8 cellular contexts compared by ENCODE assay signal in the genomic region with DNA sequence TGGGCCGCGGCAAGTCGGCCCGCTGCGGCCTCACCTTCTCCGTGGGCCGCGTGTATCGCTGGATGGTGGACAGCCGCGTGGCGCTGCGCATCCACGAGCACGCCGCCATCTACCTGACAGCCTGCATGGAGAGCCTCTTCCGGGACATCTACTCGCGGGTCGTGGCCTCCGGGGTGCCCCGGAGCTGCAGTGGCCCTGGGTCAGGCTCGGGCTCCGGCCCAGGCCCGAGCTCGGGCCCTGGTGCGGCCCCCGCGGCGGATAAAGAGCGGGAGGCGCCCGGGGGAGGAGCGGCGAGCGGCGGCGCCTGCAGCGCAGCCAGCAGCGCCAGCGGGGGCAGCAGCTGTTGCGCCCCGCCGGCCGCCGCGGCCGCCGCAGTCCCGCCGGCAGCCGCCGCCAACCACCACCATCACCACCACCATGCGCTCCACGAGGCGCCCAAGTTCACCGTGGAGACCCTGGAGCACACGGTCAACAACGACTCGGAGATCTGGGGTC.
DNase-seq lines count a peak whose midpoint lies in the region; FAIRE-seq and TF ChIP-seq lines count a peak whose summit lies in the region.

No MANE protein-coding gene starts in this region.

- no peak overlapping the region for H4K5ac ChIP-seq in H1 (ENCODE audit: insufficient read length, low read depth, low read length)

- H3K79me2 ChIP-seq in H1 (ENCODE audit: control insufficient read depth in 1 of 2, insufficient read depth in 2 of 2, low read length in 2 of 2), result no peaks in the 10 kb centered on the region

- no peaks in the 10 kb centered on the region for H3K9me3 Mint-ChIP-seq in osteocyte (ENCODE audit: unreplicated experiment)

- no peak overlapping the region for H4K91ac ChIP-seq in H1 (replicated peaks; ENCODE audit: insufficient read length, low read length)

- POLR2A ChIA-PET in H1 (lab: Charles Lee; ENCODE audit: partially characterized antibody), result interaction anchor here (1.1 to 1.4 kb wide), 5 partner anchors 11 to 83 kb away, joined by 3 to 5 read pairs (median 4); no protein-coding TSS in a partner anchor

- H2BK12ac ChIP-seq in H1 (ENCODE audit: low read depth, low read length), result peak overlapping the region; percentile 41; the same call in 1 of the 2 replicates

- H2AFZ ChIP-seq in H1 (ENCODE audit: low read length), result peak overlapping the region; percentile 89

- peak overlapping the region in 2 of 4 experiments; percentile 20 to 33; a peak in 2 of 7 replicates for H3K9ac ChIP-seq in H1 (replicated peaks in 1 of 4; ENCODE audit: extremely low read depth in 1 of 4, low read depth in 3 of 4, low read length in 3 of 4)

- no peak overlapping the region for H3K14ac ChIP-seq in H1 (ENCODE audit: insufficient read length)

- H3K56ac ChIP-seq in H1 (replicated peaks; ENCODE audit: insufficient read length, low read depth, low read length), result no peak overlapping the region

- H3K79me1 ChIP-seq in H1 (ENCODE audit: low read depth, low read length), result no peaks in the 10 kb centered on the region

- H3K27ac ChIP-seq in Peyer's patch (peak overlapping the region in 2 of 4 donors; percentile 21 to 46), H1 (ENCODE audit: low read depth, low read length) (no peak overlapping the region)

- H2BK15ac ChIP-seq in H1 (ENCODE audit: low read length), result no peak overlapping the region

- H2BK5ac ChIP-seq in H1 (ENCODE audit: low read depth, low read length), result no peak overlapping the region

- TF ChIP-seq POLR2A in Peyer's patch (IDR thresholded peaks at IDR 0.05), result no peak
- TF ChIP-seq POLR2A in H1 (IDR thresholded peaks at IDR 0.05; ENCODE audit: control extremely low read depth in 1 of 2, low read depth in 2 of 2, low read length in 2 of 2), result no peak

- no peak overlapping the region for H3K23ac ChIP-seq in H1 (ENCODE audit: insufficient read length)

- H3K27ac Mint-ChIP-seq in osteocyte (ENCODE audit: unreplicated experiment), result no peak overlapping the region

- H3K4me1 ChIP-seq in Peyer's patch (peaks cover 0 to 31% (median 7%) of the 10 kb centered on the region in 4 donors), H1 (replicated peaks in 1 of 4; ENCODE audit: control insufficient read depth in 3 of 4, insufficient read depth in 4 of 4, low read length in 3 of 4) (peaks cover 0 to 12% (median 5%) of the 10 kb centered on the region in 4 experiments; a peak in 4 of 7 replicates)

- H3K9me3 ChIP-seq in Peyer's patch (no peaks in the 10 kb centered on the region), H1 (ENCODE audit: insufficient read depth in 2 of 2, low read depth in 1 of 2, low read length in 1 of 2) (no peaks in the 10 kb centered on the region)

- TF ChIP-seq CTCF in Peyer's patch (IDR thresholded peaks at IDR 0.05) (no peak), H1 (IDR thresholded peaks at IDR 0.05; ENCODE audit: control extremely low read depth in 1 of 3, insufficient read depth in 1 of 3, low read depth in 1 of 3, low read length in 3 of 3) (no peak), osteocyte (IDR thresholded peaks at IDR 0.05) (no peak)

- H3K36me3 ChIP-seq in Peyer's patch, result no peaks in the 10 kb centered on the region
- no peaks in the 10 kb centered on the region for H3K36me3 ChIP-seq in H1 (ENCODE audit: control insufficient read depth in 2 of 4, insufficient read depth in 4 of 4, low read length in 3 of 4)

- H3K4me2 ChIP-seq in H1 (ENCODE audit: insufficient read depth in 1 of 2, low read depth in 2 of 2, low read length in 2 of 2), result peak overlapping the region; percentile 84 to 98

- H2BK20ac ChIP-seq in H1 (ENCODE audit: low read length), result no peak overlapping the region

- no peak overlapping the region for H2BK120ac ChIP-seq in H1 (replicated peaks; ENCODE audit: low read depth, low read length)

- peak overlapping the region; percentile 83; the same call in 1 of the 2 replicates for H4K8ac ChIP-seq in H1 (ENCODE audit: extremely low read depth, insufficient read depth, low read length)

- no peak for FAIRE-seq in H1 (lab: Jason Lieb, UNC)

- H3K4me3 ChIP-seq in Peyer's patch (peak overlapping the region; percentile 42 to 63 (median 50)), H1 (ENCODE audit: extremely low read depth in 1 of 4, insufficient read depth in 2 of 4, low read depth in 3 of 4, low read length in 4 of 4) (peak overlapping the region; percentile 55 to 77 (median 68))

- peaks cover 82% of the 10 kb centered on the region for H3K27me3 Mint-ChIP-seq in osteocyte (ENCODE audit: unreplicated experiment)

- peaks cover 22% of the 10 kb centered on the region for H3K4me1 Mint-ChIP-seq in osteocyte (ENCODE audit: unreplicated experiment)

- 1% methylated on average over 33 of the region's 60 CpGs; no CpG with 5 or more reads in 1 of the 2 experiments for WGBS in H1 (ENCODE audit: extremely low coverage in 1 of 2, insufficient coverage in 1 of 2, insufficient read length in 1 of 2, insufficient replicate concordance in 2 of 2, low coverage in 1 of 2, low lambda C conversion rate in 2 of 2, missing lambda C conversion rate in 1 of 2), 2 experiments

- H3K18ac ChIP-seq in H1 (ENCODE audit: extremely low read depth, low read length), result no peak overlapping the region; the same call in none of the 2 replicates

- TF ChIP-seq RAD21 in H1 (IDR thresholded peaks at IDR 0.05 in 1 of 2, conservative IDR thresholded peaks at IDR 0.05 in 1 of 2; ENCODE audit: low read depth in 2 of 2, low read length in 2 of 2), result no peak

- peak overlapping the region; percentile 46 for H3K4me3 Mint-ChIP-seq in osteocyte (ENCODE audit: unreplicated experiment)

- no peak overlapping the region for H3K4ac ChIP-seq in H1 (replicated peaks; ENCODE audit: insufficient read length, low read depth, low read length)

- DNase-seq in ELR (ENCODE audit: low read depth) (peak; percentile 51), Peyer's patch (no peak), H1 (ENCODE audit: low read depth in 1 of 2, low spot score in 2 of 2) (no peak), osteocyte (ENCODE audit: extremely low spot score, unreplicated experiment) (no peak), NCI-H2107 treated with DMSO at 0.1 percent for 48 hours (lab: John Stamatoyannopoulos, UW; ENCODE audit: unreplicated experiment) (no peak), middle frontal gyrus (ENCODE audit: extremely low spot score, low spot score) (no peak), cortex of kidney (lab: John Stamatoyannopoulos, UW) (no peak), pons (ENCODE audit: low spot score) (no peak)

- H3K36me3 Mint-ChIP-seq in osteocyte (ENCODE audit: unreplicated experiment), result no peaks in the 10 kb centered on the region

- TF ChIP-seq EP300 in H1 (IDR thresholded peaks at IDR 0.05; ENCODE audit: borderline replicate concordance in 1 of 2, low read depth in 2 of 2, low read length in 2 of 2), result no peak

- H3K27me3 ChIP-seq in Peyer's patch (no peaks in the 10 kb centered on the region), H1 (replicated peaks in 1 of 4; ENCODE audit: control insufficient read depth in 3 of 4, extremely low read depth in 1 of 4, insufficient read depth in 3 of 4, low read length in 3 of 4) (peaks cover 7 to 37% (median 34%) of the 10 kb centered on the region in 4 experiments)

- H3K23me2 ChIP-seq in H1 (ENCODE audit: low read depth, low read length), result peaks cover 32% of the 10 kb centered on the region

- H2AK5ac ChIP-seq in H1 (ENCODE audit: low read depth, low read length), result no peak overlapping the region

- H4K20me1 ChIP-seq in H1 (replicated peaks in 1 of 2; ENCODE audit: control insufficient read depth in 1 of 2, insufficient read depth in 2 of 2, low read length in 2 of 2), result peaks cover 0 to 9% of the 10 kb centered on the region in 2 experiments

- CTCF ChIA-PET in H1 (lab: Charles Lee; ENCODE audit: partially characterized antibody), result interaction anchor here (0.5 to 7.8 kb wide), 7 partner anchors 16 to 334 kb away, joined by 3 to 94 read pairs (median 4); no protein-coding TSS in a partner anchor

TF ChIP-seq in H1, 55 proteins besides CTCF, POLR2A, EP300 and RAD21 (continues in another document):
- TF ChIP-seq SUZ12 (IDR thresholded peaks at IDR 0.05; ENCODE audit: low read length) (peak; percentile 51; the same call in 1 of the 2 replicates), SIN3A (conservative IDR thresholded peaks at IDR 0.05 in 1 of 2, IDR thresholded peaks at IDR 0.05 in 1 of 2; ENCODE audit: low read depth in 1 of 2, low read length in 2 of 2) (no peak; a peak in 1 of 4 replicates), EZH2 (IDR thresholded peaks at IDR 0.05; ENCODE audit: low read depth, low read length, severe bottlenecking) (peak; percentile 79), SP4 (IDR thresholded peaks at IDR 0.05; ENCODE audit: low read length) (no peak), NANOG (IDR thresholded peaks at IDR 0.05; ENCODE audit: insufficient read depth, low read depth, low read length, poor library complexity, severe bottlenecking) (no peak)
